26 cellular contexts compared by ENCODE assay signal in genomic region chr2:224190871-224191270, GRCh38.
DNase-seq lines count a peak whose midpoint lies in the region; ATAC-seq, FAIRE-seq and TF ChIP-seq lines count a peak whose summit lies in the region.
"Had no signal": no experiment of that assay in that cellular context is flagged by ENCODE, and none has a peak within 500 bp of the region (broad histone marks: within the 10 kb centered on the region; RNA-seq: fewer than 3 reads in every experiment).

No MANE protein-coding gene starts in this region.

- H3K4me3 Mint-ChIP-seq in astrocyte (ENCODE audit: unreplicated experiment): no peak overlapping the region
- H3K4me3 Mint-ChIP-seq: activated T-cell treated with anti-CD3 and anti-CD28 coated beads, Interleukin-2, amount 50 U/mL, for 4 hours; endodermal cell had no signal

- WGBS in A549 (ENCODE audit: missing lambda C conversion rate): 43% methylated on average over 3 of the region's 3 CpGs
- WGBS in GM23248 (ENCODE audit: low coverage in 1 of 2, low lambda C conversion rate in 2 of 2, missing lambda C conversion rate in 2 of 2), 2 experiments: 22% methylated on average over 3 of the region's 3 CpGs
- 54 to 68% (median 63%) methylated on average over 3 of the region's 3 CpGs for WGBS in stomach, 5 donors
- 19 to 79% methylated on average over 2 to 3 of the region's 3 CpGs for WGBS in gastroesophageal sphincter (ENCODE audit: low coverage in 1 of 2), 2 donors

- ATAC-seq in A549: 0 out of 6 replicates have a peak, but pooled peaks have one; percentile 34
- ATAC-seq in gastroesophageal sphincter: no peak
- ATAC-seq: activated T-cell treated with anti-CD3 and anti-CD28 coated beads, Interleukin-2, amount 50 U/mL, for 4 hours had no signal

- H3K9me3 Mint-ChIP-seq in astrocyte (ENCODE audit: unreplicated experiment): peaks cover 10% of the 10 kb centered on the region

- no peak for DNase-seq in A549 (ENCODE audit: low read depth in 1 of 2, low spot score in 1 of 2)
- peak; percentile 49 for DNase-seq in GM23248
- DNase-seq in astrocyte (ENCODE audit: low read depth): peak; percentile 44
- peak; percentile 21 for DNase-seq in iris pigment epithelial cell (ENCODE audit: low read depth)
- no peak for DNase-seq in NCI-H2029 (lab: John Stamatoyannopoulos, UW)
- DNase-seq in stomach: no peak
- DNase-seq in DMS79 treated with DMSO at 0.1 percent for 48 hours (lab: John Stamatoyannopoulos, UW): no peak
- DNase-seq: activated CD4-positive, alpha-beta T cell treated with anti-CD3 and anti-CD28 coated beads for 1 hour; activated T-cell treated with anti-CD3 and anti-CD28 coated beads, Interleukin-2, amount 50 U/mL, for 4 hours; endodermal cell; KBM-7; kidney glomerular epithelial cell; NCI-H526; Peyer's patch; SIG-M5; substantia nigra; T-helper 1 cell had no signal

- H3K9me3 ChIP-seq in A549 (peaks cover 20% of the 10 kb centered on the region; the same call in 2 of the 3 replicates), GM23248 (ENCODE audit: low read depth) (no peaks in the 10 kb centered on the region), astrocyte (ENCODE audit: insufficient read depth, low read depth, low read length) (no peaks in the 10 kb centered on the region), stomach (peaks cover 0 to 5% (median 0%) of the 10 kb centered on the region in 4 donors), gastroesophageal sphincter (peaks cover 0 to 8% (median 0%) of the 10 kb centered on the region in 3 donors)
- H3K9me3 ChIP-seq: esophagus muscularis mucosa had no signal

- no peaks in the 10 kb centered on the region for H3K9me2 ChIP-seq in GM23248 (ENCODE audit: insufficient read depth)

- no peak for TF ChIP-seq RAD21 in A549 (conservative IDR thresholded peaks at IDR 0.05 in 1 of 2, IDR thresholded peaks at IDR 0.05 in 1 of 2)

- no peaks in the 10 kb centered on the region for H3K36me3 Mint-ChIP-seq in astrocyte (ENCODE audit: low read depth, unreplicated experiment)

- H4K20me1 ChIP-seq in GM23248 (ENCODE audit: insufficient read depth): no peaks in the 10 kb centered on the region
- no peaks in the 10 kb centered on the region for H4K20me1 ChIP-seq in astrocyte (ENCODE audit: insufficient read depth, low read length)

- H3K27ac Mint-ChIP-seq in astrocyte (ENCODE audit: unreplicated experiment): no peak overlapping the region
- H3K27ac Mint-ChIP-seq: endodermal cell, progenitor cell of endocrine pancreas had no signal

- H3K36me3 ChIP-seq in GM23248 (ENCODE audit: low read depth): no peaks in the 10 kb centered on the region
- H3K36me3 ChIP-seq in astrocyte (ENCODE audit: insufficient read depth, low read length): no peaks in the 10 kb centered on the region
- H3K36me3 ChIP-seq in stomach: no peaks in the 10 kb centered on the region
- H3K36me3 ChIP-seq in gastroesophageal sphincter: no peaks in the 10 kb centered on the region
- H3K36me3 ChIP-seq: cardiac muscle cell, esophagus muscularis mucosa, Peyer's patch had no signal

- H3F3A ChIP-seq in GM23248 (ENCODE audit: insufficient read depth): peaks cover 9% of the 10 kb centered on the region; the same call in 1 of the 2 replicates

- H3K9ac ChIP-seq in GM23248 (no peak overlapping the region), astrocyte (ENCODE audit: low read length) (no peak overlapping the region)

- H3K4me3 ChIP-seq in A549: no peak overlapping the region
- H3K4me3 ChIP-seq in GM23248: no peak overlapping the region
- no peak overlapping the region for H3K4me3 ChIP-seq in astrocyte (ENCODE audit: insufficient read depth, low read depth, low read length)
- no peak overlapping the region for H3K4me3 ChIP-seq in stomach
- no peak overlapping the region for H3K4me3 ChIP-seq in gastroesophageal sphincter
- H3K4me3 ChIP-seq: cardiac muscle cell, coronary artery, esophagus muscularis mucosa, Peyer's patch had no signal

- H2AFZ ChIP-seq in GM23248: peak overlapping the region; percentile 64
- no peak overlapping the region for H2AFZ ChIP-seq in astrocyte (ENCODE audit: low read depth, low read length)

- H3K4me1 ChIP-seq in A549 (0 out of 3 replicates have a peak, but pooled peaks cover 4% of the 10 kb centered on the region), GM23248 (ENCODE audit: insufficient read depth) (peaks cover 14% of the 10 kb centered on the region), astrocyte (ENCODE audit: insufficient read depth, low read length) (no peaks in the 10 kb centered on the region), stomach (no peaks in the 10 kb centered on the region), gastroesophageal sphincter (no peaks in the 10 kb centered on the region)
- H3K4me1 ChIP-seq: Peyer's patch had no signal

- no peak for FAIRE-seq in A549 (lab: Jason Lieb, UNC)
- FAIRE-seq in astrocyte (lab: Jason Lieb, UNC): peak; percentile 32
- FAIRE-seq: A204.1, D721Med, TTC549 had no signal

- CTCF ChIA-PET in A549 (lab: Yijun Ruan, JAX): interaction anchor here (0.9 kb wide), 1 partner anchor 183 kb away, joined by 3 read pairs; no protein-coding TSS in a partner anchor

- in situ Hi-C loops in GM23248 (cut with MboI): no loop called here

- POLR2A ChIA-PET in A549 (lab: Yijun Ruan, JAX): no interaction called here

- H3K27me3 Mint-ChIP-seq in astrocyte (ENCODE audit: low read depth, unreplicated experiment): no peaks in the 10 kb centered on the region
- H3K27me3 Mint-ChIP-seq: progenitor cell of endocrine pancreas had no signal

- H3K79me2 ChIP-seq in GM23248 (ENCODE audit: insufficient read depth) (no peaks in the 10 kb centered on the region), astrocyte (ENCODE audit: insufficient read depth, low read length) (no peaks in the 10 kb centered on the region)

- H3K27ac ChIP-seq in A549: no peak overlapping the region
- H3K27ac ChIP-seq in GM23248: no peak overlapping the region
- no peak overlapping the region for H3K27ac ChIP-seq in astrocyte (ENCODE audit: low read depth, low read length)
- no peak overlapping the region for H3K27ac ChIP-seq in stomach
- H3K27ac ChIP-seq in gastroesophageal sphincter: no peak overlapping the region
- H3K27ac ChIP-seq: C4-2B, cardiac muscle cell, coronary artery, esophagus muscularis mucosa, Peyer's patch had no signal

- H3K4me2 ChIP-seq in A549: no peak overlapping the region
- H3K4me2 ChIP-seq in GM23248 (ENCODE audit: unreplicated experiment): peak overlapping the region; percentile 52
- H3K4me2 ChIP-seq in astrocyte (ENCODE audit: low read length): no peak overlapping the region

- H3K4me1 Mint-ChIP-seq in astrocyte (ENCODE audit: low read depth, unreplicated experiment): no peaks in the 10 kb centered on the region

- intact Hi-C loops in stomach (cut with DNase I; ENCODE audit: low total_unique reads): no loop called here

- no peaks in the 10 kb centered on the region for H3K27me3 ChIP-seq in GM23248 (replicated peaks; ENCODE audit: insufficient read depth)
- H3K27me3 ChIP-seq in astrocyte (ENCODE audit: insufficient read depth, low read length): no peaks in the 10 kb centered on the region
- H3K27me3 ChIP-seq in stomach: peaks cover 0 to 4% (median 0%) of the 10 kb centered on the region in 3 donors
- no peaks in the 10 kb centered on the region for H3K27me3 ChIP-seq in gastroesophageal sphincter
- H3K27me3 ChIP-seq: cardiac muscle cell, esophagus muscularis mucosa, Peyer's patch had no signal

- TF ChIP-seq CTCF in A549 (IDR thresholded peaks at IDR 0.05) (no peak), astrocyte (IDR thresholded peaks at IDR 0.05; ENCODE audit: insufficient read depth, low read depth, low read length) (no peak), stomach (IDR thresholded peaks at IDR 0.05) (no peak), gastroesophageal sphincter (IDR thresholded peaks at IDR 0.05) (no peak)

- TF ChIP-seq POLR2A in A549 (IDR thresholded peaks at IDR 0.05; ENCODE audit: low read length): no peak
- TF ChIP-seq POLR2A in stomach (IDR thresholded peaks at IDR 0.05): no peak
- no peak for TF ChIP-seq POLR2A in gastroesophageal sphincter (IDR thresholded peaks at IDR 0.05)

- TF ChIP-seq EP300 in A549 (IDR thresholded peaks at IDR 0.05) (no peak), stomach (IDR thresholded peaks at IDR 0.05) (no peak), gastroesophageal sphincter (IDR thresholded peaks at IDR 0.05) (no peak)

TF ChIP-seq in A549, 52 proteins besides CTCF, POLR2A, EP300 and RAD21:
- TF ChIP-seq KDM5A (IDR thresholded peaks at IDR 0.05) (no peak), JUNB (IDR thresholded peaks at IDR 0.05) (no peak)

Comparison
In these comparisons a context has a peak if more than half of its experiments do, and no peak if none do; other contexts are left out.
1. DNase-seq: peak in GM23248 (single experiment), astrocyte (single experiment) and iris pigment epithelial cell (single experiment); none in A549 (0 of 2), NCI-H2029 (single experiment), stomach (single experiment) and DMS79 treated with DMSO at 0.1 percent for 48 hours (single experiment).